Comparison of ENCODE assay signal across 29 cellular contexts in genomic region chr6:78500299-78501089, GRCh38.
"Had no signal": no experiment of that assay in that cellular context is flagged by ENCODE, and none has a peak within 500 bp of the region (broad histone marks: within the 10 kb centered on the region; RNA-seq: fewer than 3 reads in every experiment).

No MANE protein-coding gene starts in this region.

- FAIRE-seq: bronchial epithelial cell, frontal cortex had no signal

- H3K4me1 ChIP-seq: adrenal gland, heart left ventricle had no signal

- ATAC-seq: activated CD4-positive, CD25-positive, alpha-beta regulatory T cell treated with anti-CD3 and anti-CD28 coated beads, Interleukin-2, amount 50 U/mL, for 24 hours; activated CD8-positive, alpha-beta T cell treated with anti-CD3 and anti-CD28 coated beads for 36 hours; activated T-cell treated with anti-CD3 and anti-CD28 coated beads, Interleukin-2, amount 50 U/mL, for 4 hours; activated T-helper 17 cell treated with anti-CD3 and anti-CD28 coated beads, Interleukin-2, amount 50 U/mL, for 72 hours; esophagus mucosa; heart left ventricle; T-helper 17 cell had no signal

- H3K9me3 ChIP-seq: adrenal gland, heart left ventricle had no signal

- H3K27me3 ChIP-seq: adrenal gland, heart left ventricle had no signal

- H3K27ac ChIP-seq: adrenal gland, coronary artery, dorsolateral prefrontal cortex, heart left ventricle, WERI-Rb-1 had no signal

- DNase-seq: activated B cell treated with CpG ODN at 0.5 μM for 24 hours; activated CD4-positive, alpha-beta T cell treated with anti-CD3 and anti-CD28 coated beads for 48 hours; activated CD4-positive, alpha-beta T cell treated with anti-CD3 and anti-CD28 coated beads, Interleukin-2, amount 50 U/mL, for 1 hour; activated CD4-positive, alpha-beta T cell treated with anti-CD3 and anti-CD28 coated beads, Interleukin-2, amount 50 U/mL, for 48 hours; activated CD8-positive, alpha-beta memory T cell treated with anti-CD3 and anti-CD28 coated beads for 24 hours; activated CD8-positive, alpha-beta T cell treated with anti-CD3 and anti-CD28 coated beads for 36 hours; activated effector memory CD4-positive, alpha-beta T cell treated with Interleukin-2 at 50 U/mL for 16 hours; activated gamma-delta T cell treated with Interleukin-2 at 50 U/mL for 16 hours; activated naive CD4-positive, alpha-beta T cell treated with anti-CD3 and anti-CD28 coated beads, Interleukin-2, amount 50 U/mL, for 16 hours; activated naive CD4-positive, alpha-beta T cell treated with Interleukin-2 at 50 U/mL for 16 hours; activated T-cell treated with anti-CD3 and anti-CD28 coated beads, Interleukin-2, amount 50 U/mL, for 4 hours; adrenal gland; amygdala; aorta; dorsolateral prefrontal cortex; effector memory CD4-positive, alpha-beta T cell; endodermal cell; foreskin fibroblast; glutamatergic neuron; heart left ventricle; T-helper 17 cell; T1000; WERI-Rb-1 had no signal

- H3K36me3 ChIP-seq: adrenal gland, heart left ventricle, WERI-Rb-1 had no signal

- H3K4me3 ChIP-seq: adrenal gland, coronary artery, dorsolateral prefrontal cortex, heart left ventricle had no signal
